In genomic region chr14:32200368-32201195, GRCh38 we compare ENCODE assay signal across 8 cellular contexts. TPM values are rescaled to one million over a fixed set of nuclear protein-coding genes. Genes with fewer than 3 reads are reported as not detected.
A peak's percentile ranks its signal among the peaks of the same experiment; 100 is the strongest.
DNase-seq lines count a peak whose midpoint lies in the region; ATAC-seq and TF ChIP-seq lines count a peak whose summit lies in the region.

No MANE protein-coding gene starts in this region.

- CTCF ChIA-PET in A673 (lab: Charles Lee) (no interaction called here), Panc1 (lab: Charles Lee) (no interaction called here)

- in situ Hi-C loops in Panc1 (cut with HindIII; ENCODE audit: low pct_unique_long_range_greater_than_20kb, low sequenced_read_pairs), result no loop called here

- H3K36me3 ChIP-seq in A673 (ENCODE audit: insufficient read depth, low read length, poor library complexity, severe bottlenecking), result no peaks in the 10 kb centered on the region
- no peaks in the 10 kb centered on the region for H3K36me3 ChIP-seq in Panc1 (ENCODE audit: control insufficient read depth, insufficient read depth, low read length)
- H3K36me3 ChIP-seq in fibroblast of lung (ENCODE audit: control insufficient read depth, insufficient read depth, low read length), result no peaks in the 10 kb centered on the region

- no peak overlapping the region for H3K27ac ChIP-seq in A673 (ENCODE audit: low read depth, low read length, poor library complexity, severe bottlenecking)
- peak overlapping the region; percentile 76 for H3K27ac ChIP-seq in Panc1 (ENCODE audit: low read length)
- H3K27ac ChIP-seq in fibroblast of lung (ENCODE audit: insufficient read depth, low read length), result no peak overlapping the region

- intact Hi-C loops in A673 (cut with micrococcal nuclease; ENCODE audit: unreplicated experiment), result no loop called here
- intact Hi-C loops in Panc1 (cut with micrococcal nuclease; ENCODE audit: unreplicated experiment), result loop anchor here (10.0 kb wide), 1 partner anchor 126 kb away; the partner anchor contains the start of gene ARHGAP5

- H3K4me2 ChIP-seq in fibroblast of lung (ENCODE audit: extremely low read depth, insufficient read depth, low read length), result peak overlapping the region; percentile 97

- no peaks in the 10 kb centered on the region for H4K20me1 ChIP-seq in fibroblast of lung (ENCODE audit: control insufficient read depth, extremely low read depth, insufficient read depth, low read length)

- POLR2A ChIA-PET in A673 (lab: Charles Lee; ENCODE audit: low non-redundant PET), result no interaction called here
- POLR2A ChIA-PET in Panc1 (lab: Charles Lee), result no interaction called here

- no peak for DNase-seq in A673 (ENCODE audit: low spot score)
- DNase-seq in Panc1 (ENCODE audit: low read depth, low spot score), result peak; percentile 47
- DNase-seq in fibroblast of lung (ENCODE audit: low read depth in 2 of 2), result no peak
- DNase-seq in skeletal muscle cell (ENCODE audit: low read depth), result no peak
- no peak for DNase-seq in stimulated activated CD4-positive, alpha-beta T cell treated with anti-CD3 and anti-CD28 coated beads, Interleukin-4, amount 100 ng/mL, for 24 hours
- no peak for DNase-seq in NCI-H526 (lab: John Stamatoyannopoulos, UW)
- DNase-seq in DMS79 (lab: John Stamatoyannopoulos, UW), result no peak

- BruUV-seq in A673 (replicated peaks; lab: Mats Ljungman, UMichigan) (no TSS peak), Panc1 (replicated peaks; lab: Mats Ljungman, UMichigan) (no TSS peak)

- H3K4me3 ChIP-seq in A673 (ENCODE audit: low read depth, low read length, poor library complexity, severe bottlenecking) (peak overlapping the region; percentile 73), Panc1 (ENCODE audit: low read depth in 2 of 2, low read length in 2 of 2) (peak overlapping the region; percentile 64 to 85), fibroblast of lung (replicated peaks in 1 of 4; ENCODE audit: control extremely low read depth in 1 of 4, insufficient read depth in 1 of 4, low read depth in 3 of 4, low read length in 4 of 4) (peak overlapping the region; percentile 57 to 83 (median 62)), skeletal muscle cell (ENCODE audit: low read depth, low read length) (peak overlapping the region; percentile 74)

- peak overlapping the region; percentile 90 for H2AFZ ChIP-seq in fibroblast of lung (ENCODE audit: low read length)

- H3K4me1 ChIP-seq in A673 (ENCODE audit: insufficient read depth, low read length, poor library complexity, severe bottlenecking), result no peaks in the 10 kb centered on the region
- H3K4me1 ChIP-seq in Panc1 (ENCODE audit: control insufficient read depth, insufficient read depth, low read length), result peaks cover 3% of the 10 kb centered on the region
- no peaks in the 10 kb centered on the region for H3K4me1 ChIP-seq in fibroblast of lung (ENCODE audit: control insufficient read depth, extremely low read depth, insufficient read depth, low read length)

- H3K79me2 ChIP-seq in fibroblast of lung (ENCODE audit: control insufficient read depth, insufficient read depth, low read length), result no peaks in the 10 kb centered on the region

- no peak for TF ChIP-seq CTCF in A673 (conservative IDR thresholded peaks at IDR 0.05; ENCODE audit: low read depth, low read length)
- no peak for TF ChIP-seq CTCF in Panc1 (IDR thresholded peaks at IDR 0.05)
- TF ChIP-seq CTCF in fibroblast of lung (conservative IDR thresholded peaks at IDR 0.05 in 1 of 2, IDR thresholded peaks at IDR 0.05 in 1 of 2; ENCODE audit: low read depth in 1 of 2, low read length in 2 of 2), result no peak

- H3K9me3 ChIP-seq in A673 (ENCODE audit: low read depth, low read length, poor library complexity, severe bottlenecking) (no peaks in the 10 kb centered on the region), Panc1 (ENCODE audit: control insufficient read depth, insufficient read depth, low read depth, low read length) (no peaks in the 10 kb centered on the region), fibroblast of lung (ENCODE audit: control insufficient read depth, insufficient read depth, low read depth, low read length) (no peaks in the 10 kb centered on the region)

- no peaks in the 10 kb centered on the region for H3K27me3 ChIP-seq in A673 (replicated peaks; ENCODE audit: insufficient read depth, low read depth, low read length, poor library complexity)
- no peaks in the 10 kb centered on the region; the same call in 1 of the 2 replicates for H3K27me3 ChIP-seq in Panc1 (ENCODE audit: control insufficient read depth, insufficient read depth, low read length)
- peaks cover 2% of the 10 kb centered on the region for H3K27me3 ChIP-seq in fibroblast of lung (ENCODE audit: control insufficient read depth, insufficient read depth, low read length)

- no peak overlapping the region for H3K9ac ChIP-seq in fibroblast of lung (ENCODE audit: insufficient read depth, low read length)

- ATAC-seq in GM21367 (IDR thresholded peaks at IDR 0.05; ENCODE audit: unreplicated experiment), result peak; percentile 25
- 0 out of 2 replicates have a peak, but pooled peaks have one; percentile 1 for ATAC-seq in Panc1

RNA-seq across cellular contexts. Expression of gene RNU6-7, which starts 1.3 kb away (rescaled TPM):
- total RNA-seq in A673 (2021) (not detected in 2 replicates), Panc1 (2021; ENCODE audit: unreplicated experiment) (not detected), fibroblast of lung (not detected in 2 replicates)
- not detected for polyA plus RNA-seq in Panc1 (2012; ENCODE audit: insufficient read length)
- not detected in 2 replicates for polyA plus RNA-seq in fibroblast of lung
- polyA plus RNA-seq in fibroblast of lung (2012), result not detected in 2 replicates
- polyA minus RNA-seq in fibroblast of lung (ENCODE audit: low replicate concordance), result not detected in 2 replicates

RNA-seq across cellular contexts. Expression of gene RNU6-8, which starts 2.5 kb away (rescaled TPM):
- total RNA-seq in A673 (2021) (not detected in 2 replicates), Panc1 (2021; ENCODE audit: unreplicated experiment) (not detected), fibroblast of lung (not detected in 2 replicates)
- not detected for polyA plus RNA-seq in Panc1 (2012; ENCODE audit: insufficient read length)
- polyA plus RNA-seq in fibroblast of lung, result not detected in 2 replicates
- polyA plus RNA-seq in fibroblast of lung (2012), result not detected in 2 replicates
- not detected in 2 replicates for polyA minus RNA-seq in fibroblast of lung (ENCODE audit: low replicate concordance)
